In the genomic region with DNA sequence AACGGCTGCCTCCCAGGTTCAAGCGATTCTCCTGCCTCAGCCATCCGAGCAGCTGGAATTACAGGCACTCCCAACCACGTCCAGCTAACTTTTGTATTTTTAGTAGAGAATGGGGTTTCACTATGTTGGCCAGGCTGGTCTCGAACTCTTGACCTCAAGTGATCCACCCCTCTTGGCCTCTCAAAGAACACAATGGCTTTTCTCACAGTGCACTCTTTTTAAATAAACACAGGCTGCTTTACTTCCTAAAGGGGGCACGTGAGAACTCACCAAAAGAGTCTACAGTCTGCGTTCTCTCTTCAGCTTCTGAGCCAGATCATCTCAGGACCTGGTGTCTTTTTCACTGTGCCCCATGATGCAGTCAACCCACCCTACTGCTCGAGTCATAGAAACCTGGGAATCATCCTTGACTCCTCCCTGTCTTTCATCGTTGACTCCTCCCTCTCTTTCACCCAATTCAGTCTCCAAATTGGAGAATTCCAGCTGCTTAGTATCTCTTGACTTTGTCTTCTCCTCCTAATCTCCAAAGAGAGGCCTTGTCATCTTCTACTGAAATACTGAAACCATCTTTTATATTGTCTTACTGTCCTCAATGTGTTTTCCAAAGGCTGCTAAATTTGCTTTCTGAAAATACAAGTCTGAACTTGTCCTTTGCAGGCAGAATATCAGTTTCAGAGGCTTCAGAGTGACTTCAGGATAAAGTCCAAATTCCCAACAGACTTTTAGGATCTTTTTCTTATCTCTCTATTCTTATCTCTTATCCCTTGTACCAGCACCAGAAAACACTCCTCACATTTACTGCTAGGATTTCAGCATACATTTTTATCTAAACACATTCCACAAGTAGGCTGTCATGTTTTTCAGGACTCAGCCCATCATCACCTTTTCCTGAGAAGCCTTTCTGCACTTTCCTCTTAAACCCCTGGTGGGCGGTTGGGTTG, we compare ENCODE assay signal across 1 cellular context.
TF ChIP-seq lines count a peak whose summit lies in the region.

No MANE protein-coding gene starts in this region.

TF ChIP-seq in HepG2, 621 proteins besides CTCF, POLR2A, EP300 and RAD21 (continued from another document and continues in another):
- TF ChIP-seq DNMT1 (CRISPR knock-in tag; IDR thresholded peaks at IDR 0.05) (no peak), SMAD3 (CRISPR knock-in tag; IDR thresholded peaks at IDR 0.05) (no peak), DPF2 (CRISPR knock-in tag; IDR thresholded peaks at IDR 0.05; ENCODE audit: borderline replicate concordance, low read depth) (no peak), PLRG1 (conservative IDR thresholded peaks at IDR 0.05) (no peak), NFAT5 (CRISPR knock-in tag; IDR thresholded peaks at IDR 0.05) (no peak), TBX3 (IDR thresholded peaks at IDR 0.05; ENCODE audit: borderline replicate concordance) (no peak), HNRNPK (IDR thresholded peaks at IDR 0.05; ENCODE audit: low read depth, low read length, poor library complexity, severe bottlenecking) (no peak), SOX13 (IDR thresholded peaks at IDR 0.05) (peak; percentile 71; the same call in 1 of the 2 replicates), SOX13 (CRISPR knock-in tag; conservative IDR thresholded peaks at IDR 0.05 in 1 of 2, IDR thresholded peaks at IDR 0.05 in 1 of 2) (peak in 1 of 2 experiments; percentile 79; a peak in 2 of 4 replicates), GATAD1 (CRISPR knock-in tag; IDR thresholded peaks at IDR 0.05) (no peak), TOPORS (CRISPR knock-in tag; IDR thresholded peaks at IDR 0.05) (no peak), MYC (CRISPR knock-in tag; IDR thresholded peaks at IDR 0.05; ENCODE audit: borderline replicate concordance) (no peak), MZF1 (CRISPR knock-in tag; IDR thresholded peaks at IDR 0.05; ENCODE audit: borderline replicate concordance) (no peak), ZNF235 (CRISPR knock-in tag; IDR thresholded peaks at IDR 0.05; ENCODE audit: borderline replicate concordance) (no peak), ZBTB37 (CRISPR knock-in tag; IDR thresholded peaks at IDR 0.05) (no peak), ZNF720 (CRISPR knock-in tag; IDR thresholded peaks at IDR 0.05) (no peak), MAFK (conservative IDR thresholded peaks at IDR 0.05 in 1 of 2, IDR thresholded peaks at IDR 0.05 in 1 of 2; ENCODE audit: low read length in 2 of 2) (no peak), RFX1 (IDR thresholded peaks at IDR 0.05) (no peak), ZNF605 (CRISPR knock-in tag; IDR thresholded peaks at IDR 0.05) (peak; percentile 60; the same call in 1 of the 2 replicates), CEBPB (IDR thresholded peaks at IDR 0.05; ENCODE audit: borderline replicate concordance, low read depth, low read length) (no peak), ZNF274 (CRISPR knock-in tag; IDR thresholded peaks at IDR 0.05) (no peak), ZNF777 (CRISPR knock-in tag; IDR thresholded peaks at IDR 0.05) (no peak), BRD4 (CRISPR knock-in tag; IDR thresholded peaks at IDR 0.05) (peak; percentile 47; the same call in 1 of the 2 replicates), ZNF441 (CRISPR knock-in tag; IDR thresholded peaks at IDR 0.05; ENCODE audit: borderline replicate concordance) (no peak), PRDM4 (CRISPR knock-in tag; IDR thresholded peaks at IDR 0.05; ENCODE audit: borderline replicate concordance) (no peak), PAWR (CRISPR knock-in tag; IDR thresholded peaks at IDR 0.05; ENCODE audit: borderline replicate concordance) (no peak), ZNF564 (CRISPR knock-in tag; IDR thresholded peaks at IDR 0.05) (0 out of 2 replicates have a peak, but pooled peaks have one; percentile 50), MAFG (CRISPR knock-in tag; IDR thresholded peaks at IDR 0.05) (no peak), PCBP1 (IDR thresholded peaks at IDR 0.05; ENCODE audit: borderline replicate concordance, low read depth, low read length) (no peak)
- TF ChIP-seq, protein P1, sequence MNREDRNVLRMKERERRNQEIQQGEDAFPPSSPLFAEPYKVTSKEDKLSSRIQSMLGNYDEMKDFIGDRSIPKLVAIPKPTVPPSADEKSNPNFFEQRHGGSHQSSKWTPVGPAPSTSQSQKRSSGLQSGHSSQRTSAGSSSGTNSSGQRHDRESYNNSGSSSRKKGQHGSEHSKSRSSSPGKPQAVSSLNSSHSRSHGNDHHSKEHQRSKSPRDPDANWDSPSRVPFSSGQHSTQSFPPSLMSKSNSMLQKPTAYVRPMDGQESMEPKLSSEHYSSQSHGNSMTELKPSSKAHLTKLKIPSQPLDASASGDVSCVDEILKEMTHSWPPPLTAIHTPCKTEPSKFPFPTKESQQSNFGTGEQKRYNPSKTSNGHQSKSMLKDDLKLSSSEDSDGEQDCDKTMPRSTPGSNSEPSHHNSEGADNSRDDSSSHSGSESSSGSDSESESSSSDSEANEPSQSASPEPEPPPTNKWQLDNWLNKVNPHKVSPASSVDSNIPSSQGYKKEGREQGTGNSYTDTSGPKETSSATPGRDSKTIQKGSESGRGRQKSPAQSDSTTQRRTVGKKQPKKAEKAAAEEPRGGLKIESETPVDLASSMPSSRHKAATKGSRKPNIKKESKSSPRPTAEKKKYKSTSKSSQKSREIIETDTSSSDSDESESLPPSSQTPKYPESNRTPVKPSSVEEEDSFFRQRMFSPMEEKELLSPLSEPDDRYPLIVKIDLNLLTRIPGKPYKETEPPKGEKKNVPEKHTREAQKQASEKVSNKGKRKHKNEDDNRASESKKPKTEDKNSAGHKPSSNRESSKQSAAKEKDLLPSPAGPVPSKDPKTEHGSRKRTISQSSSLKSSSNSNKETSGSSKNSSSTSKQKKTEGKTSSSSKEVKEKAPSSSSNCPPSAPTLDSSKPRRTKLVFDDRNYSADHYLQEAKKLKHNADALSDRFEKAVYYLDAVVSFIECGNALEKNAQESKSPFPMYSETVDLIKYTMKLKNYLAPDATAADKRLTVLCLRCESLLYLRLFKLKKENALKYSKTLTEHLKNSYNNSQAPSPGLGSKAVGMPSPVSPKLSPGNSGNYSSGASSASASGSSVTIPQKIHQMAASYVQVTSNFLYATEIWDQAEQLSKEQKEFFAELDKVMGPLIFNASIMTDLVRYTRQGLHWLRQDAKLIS (CRISPR knock-in tag; IDR thresholded peaks at IDR 0.05), result no peak
- TF ChIP-seq, protein P2, sequence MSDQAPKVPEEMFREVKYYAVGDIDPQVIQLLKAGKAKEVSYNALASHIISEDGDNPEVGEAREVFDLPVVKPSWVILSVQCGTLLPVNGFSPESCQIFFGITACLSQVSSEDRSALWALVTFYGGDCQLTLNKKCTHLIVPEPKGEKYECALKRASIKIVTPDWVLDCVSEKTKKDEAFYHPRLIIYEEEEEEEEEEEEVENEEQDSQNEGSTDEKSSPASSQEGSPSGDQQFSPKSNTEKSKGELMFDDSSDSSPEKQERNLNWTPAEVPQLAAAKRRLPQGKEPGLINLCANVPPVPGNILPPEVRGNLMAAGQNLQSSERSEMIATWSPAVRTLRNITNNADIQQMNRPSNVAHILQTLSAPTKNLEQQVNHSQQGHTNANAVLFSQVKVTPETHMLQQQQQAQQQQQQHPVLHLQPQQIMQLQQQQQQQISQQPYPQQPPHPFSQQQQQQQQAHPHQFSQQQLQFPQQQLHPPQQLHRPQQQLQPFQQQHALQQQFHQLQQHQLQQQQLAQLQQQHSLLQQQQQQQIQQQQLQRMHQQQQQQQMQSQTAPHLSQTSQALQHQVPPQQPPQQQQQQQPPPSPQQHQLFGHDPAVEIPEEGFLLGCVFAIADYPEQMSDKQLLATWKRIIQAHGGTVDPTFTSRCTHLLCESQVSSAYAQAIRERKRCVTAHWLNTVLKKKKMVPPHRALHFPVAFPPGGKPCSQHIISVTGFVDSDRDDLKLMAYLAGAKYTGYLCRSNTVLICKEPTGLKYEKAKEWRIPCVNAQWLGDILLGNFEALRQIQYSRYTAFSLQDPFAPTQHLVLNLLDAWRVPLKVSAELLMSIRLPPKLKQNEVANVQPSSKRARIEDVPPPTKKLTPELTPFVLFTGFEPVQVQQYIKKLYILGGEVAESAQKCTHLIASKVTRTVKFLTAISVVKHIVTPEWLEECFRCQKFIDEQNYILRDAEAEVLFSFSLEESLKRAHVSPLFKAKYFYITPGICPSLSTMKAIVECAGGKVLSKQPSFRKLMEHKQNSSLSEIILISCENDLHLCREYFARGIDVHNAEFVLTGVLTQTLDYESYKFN (CRISPR knock-in tag; conservative IDR thresholded peaks at IDR 0.05), result no peak; the same call in 1 of the 2 replicates
- TF ChIP-seq, protein P3, sequence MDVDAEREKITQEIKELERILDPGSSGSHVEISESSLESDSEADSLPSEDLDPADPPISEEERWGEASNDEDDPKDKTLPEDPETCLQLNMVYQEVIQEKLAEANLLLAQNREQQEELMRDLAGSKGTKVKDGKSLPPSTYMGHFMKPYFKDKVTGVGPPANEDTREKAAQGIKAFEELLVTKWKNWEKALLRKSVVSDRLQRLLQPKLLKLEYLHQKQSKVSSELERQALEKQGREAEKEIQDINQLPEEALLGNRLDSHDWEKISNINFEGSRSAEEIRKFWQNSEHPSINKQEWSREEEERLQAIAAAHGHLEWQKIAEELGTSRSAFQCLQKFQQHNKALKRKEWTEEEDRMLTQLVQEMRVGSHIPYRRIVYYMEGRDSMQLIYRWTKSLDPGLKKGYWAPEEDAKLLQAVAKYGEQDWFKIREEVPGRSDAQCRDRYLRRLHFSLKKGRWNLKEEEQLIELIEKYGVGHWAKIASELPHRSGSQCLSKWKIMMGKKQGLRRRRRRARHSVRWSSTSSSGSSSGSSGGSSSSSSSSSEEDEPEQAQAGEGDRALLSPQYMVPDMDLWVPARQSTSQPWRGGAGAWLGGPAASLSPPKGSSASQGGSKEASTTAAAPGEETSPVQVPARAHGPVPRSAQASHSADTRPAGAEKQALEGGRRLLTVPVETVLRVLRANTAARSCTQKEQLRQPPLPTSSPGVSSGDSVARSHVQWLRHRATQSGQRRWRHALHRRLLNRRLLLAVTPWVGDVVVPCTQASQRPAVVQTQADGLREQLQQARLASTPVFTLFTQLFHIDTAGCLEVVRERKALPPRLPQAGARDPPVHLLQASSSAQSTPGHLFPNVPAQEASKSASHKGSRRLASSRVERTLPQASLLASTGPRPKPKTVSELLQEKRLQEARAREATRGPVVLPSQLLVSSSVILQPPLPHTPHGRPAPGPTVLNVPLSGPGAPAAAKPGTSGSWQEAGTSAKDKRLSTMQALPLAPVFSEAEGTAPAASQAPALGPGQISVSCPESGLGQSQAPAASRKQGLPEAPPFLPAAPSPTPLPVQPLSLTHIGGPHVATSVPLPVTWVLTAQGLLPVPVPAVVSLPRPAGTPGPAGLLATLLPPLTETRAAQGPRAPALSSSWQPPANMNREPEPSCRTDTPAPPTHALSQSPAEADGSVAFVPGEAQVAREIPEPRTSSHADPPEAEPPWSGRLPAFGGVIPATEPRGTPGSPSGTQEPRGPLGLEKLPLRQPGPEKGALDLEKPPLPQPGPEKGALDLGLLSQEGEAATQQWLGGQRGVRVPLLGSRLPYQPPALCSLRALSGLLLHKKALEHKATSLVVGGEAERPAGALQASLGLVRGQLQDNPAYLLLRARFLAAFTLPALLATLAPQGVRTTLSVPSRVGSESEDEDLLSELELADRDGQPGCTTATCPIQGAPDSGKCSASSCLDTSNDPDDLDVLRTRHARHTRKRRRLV (CRISPR knock-in tag; IDR thresholded peaks at IDR 0.05), result no peak; the same call in 1 of the 2 replicates
